ENCODE assay signal across 9 cellular contexts in the genomic region with DNA sequence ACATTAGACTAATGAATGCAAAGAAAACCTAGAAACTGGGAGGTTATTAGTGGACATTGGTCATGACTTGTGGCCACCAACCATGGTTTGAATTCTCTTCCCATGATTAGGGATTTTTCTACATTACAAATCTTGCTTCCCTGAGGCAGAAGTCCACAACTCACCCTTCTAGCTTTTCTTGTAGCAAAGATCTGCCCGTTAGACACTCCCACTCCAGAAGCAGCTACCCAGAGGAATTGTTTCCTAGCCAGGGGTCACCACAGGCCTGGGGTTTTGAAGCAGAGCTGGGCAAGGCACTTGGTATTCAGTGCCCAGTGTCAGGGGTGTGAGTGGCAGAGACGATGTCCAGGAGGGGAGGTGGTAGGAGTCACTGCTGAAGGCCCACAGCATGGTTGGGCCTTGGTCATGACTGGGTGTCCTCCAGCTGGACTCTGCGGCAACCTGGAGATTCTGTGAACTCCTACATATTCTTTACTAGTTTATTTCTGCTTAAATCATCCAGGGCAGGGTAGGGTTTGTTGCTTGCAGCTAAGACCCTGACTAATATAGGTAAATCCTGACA.
"Had no signal": no experiment of that assay in that cellular context is flagged by ENCODE, and none has a peak within 500 bp of the region (broad histone marks: within the 10 kb centered on the region; RNA-seq: fewer than 3 reads in every experiment).

No MANE protein-coding gene starts in this region.

- H3K27me3 ChIP-seq: breast epithelium, foreskin keratinocyte had no signal

- H3K4me1 ChIP-seq: breast epithelium, foreskin keratinocyte had no signal

- H3K36me3 ChIP-seq: breast epithelium had no signal

- H3K9me3 ChIP-seq: breast epithelium had no signal

- DNase-seq: activated CD4-positive, alpha-beta T cell treated with anti-CD3 and anti-CD28 coated beads, Interleukin-2, amount 50 U/mL, for 1 hour; activated gamma-delta T cell treated with Interleukin-2 at 50 U/mL for 16 hours; activated naive CD8-positive, alpha-beta T cell treated with anti-CD3 and anti-CD28 coated beads, Interleukin-2, amount 10 ng/mL, durations not matched to agents 7 days and 5 days; activated T-cell treated with anti-CD3 and anti-CD28 coated beads, Interleukin-2, amount 50 U/mL, for 4 hours; foreskin keratinocyte; kidney; T-helper 17 cell had no signal

- ATAC-seq: activated T-cell treated with anti-CD3 and anti-CD28 coated beads, Interleukin-2, amount 50 U/mL, for 4 hours; foreskin keratinocyte; natural killer cell treated with Interleukin-12 subunit alpha and Interleukin-12 subunit beta and Interleukin-15 and Interleukin-18, amount 100 ng/mL, for 72 hours; T-helper 17 cell had no signal

- H3K27ac ChIP-seq: breast epithelium, foreskin keratinocyte had no signal
